In the genomic region with DNA sequence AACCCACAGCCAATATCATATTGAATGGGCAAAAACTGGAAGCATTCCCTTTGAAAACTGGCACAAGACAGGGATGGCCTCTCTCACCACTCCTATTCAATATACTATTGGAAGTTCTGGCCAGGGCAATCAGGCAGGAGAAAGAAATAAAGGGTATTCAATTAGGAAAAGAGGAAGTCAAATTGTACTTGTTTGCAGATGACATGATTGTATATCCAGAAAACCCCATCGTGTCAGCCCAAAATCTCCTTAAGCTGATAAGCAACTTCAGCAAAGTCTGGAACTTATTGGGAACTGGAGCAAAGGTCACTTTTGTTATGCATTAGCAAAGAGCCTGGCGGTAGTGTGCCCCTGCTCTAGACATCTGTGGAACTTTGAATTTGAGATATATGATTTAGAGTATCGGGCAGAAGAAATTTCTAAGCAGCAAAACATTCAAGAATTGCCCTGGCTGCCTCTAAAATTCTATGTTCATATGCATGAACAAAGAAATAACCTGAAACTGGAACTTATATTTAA, we compare ENCODE assay signal across 7 cellular contexts. TPM values are rescaled to one million over a fixed set of nuclear protein-coding genes. Genes with fewer than 3 reads are reported as not detected.
DNase-seq lines count a peak whose midpoint lies in the region; ATAC-seq, FAIRE-seq and TF ChIP-seq lines count a peak whose summit lies in the region.
"Not testable (repeated sequence)": the region's sequence is repeated elsewhere in the genome, so short reads cannot be mapped to it uniquely, and the experiment has no call there.

No MANE protein-coding gene starts in this region.

- H3K36me3 ChIP-seq in BLaER1 treated with 17β-estradiol and CSF1 and Interleukin-3, amounts not matched to agents 10 nM and 100 nM, result peaks cover 0 to 25% (median 3%) of the 10 kb centered on the region in 11 experiments; a peak in 8 of 22 replicates
- H3K36me3 ChIP-seq in HepG2 (replicated peaks in 1 of 2; ENCODE audit: control insufficient read depth in 1 of 2, insufficient read depth in 2 of 2, low read length in 2 of 2); naive thymus-derived CD4-positive, alpha-beta T cell (ENCODE audit: control insufficient read depth in 2 of 3, insufficient read depth in 3 of 3, low read length in 3 of 3); pancreas: not testable (repeated sequence)

- not testable (repeated sequence) for TF ChIP-seq RAD21 in HepG2 (CRISPR knock-in tag; IDR thresholded peaks at IDR 0.05)

- POLR2A ChIA-PET in HepG2 (lab: Yijun Ruan, JAX); naive thymus-derived CD4-positive, alpha-beta T cell (lab: Charles Lee): not testable (repeated sequence)

- not testable (repeated sequence) for ATAC-seq in activated CD8-positive, alpha-beta memory T cell treated with anti-CD3 and anti-CD28 coated beads, Interleukin-2, amount 10 ng/mL, durations not matched to agents 7 days and 5 days; HepG2; naive thymus-derived CD4-positive, alpha-beta T cell
- peak; percentile 38 to 81 (median 58) for ATAC-seq in pancreas

- 56% methylated on average over 3 of the region's 3 CpGs for WGBS in HepG2 (ENCODE audit: low lambda C conversion rate)
- 33 to 42% methylated on average over 3 of the region's 3 CpGs for WGBS in pancreas, 2 donors

- BruUV-seq in HepG2 (replicated peaks; lab: Mats Ljungman, UMichigan), result not testable (repeated sequence)

- H4K20me1 ChIP-seq in BLaER1 treated with 17β-estradiol and CSF1 and Interleukin-3, amounts not matched to agents 10 nM and 100 nM; HepG2 (ENCODE audit: insufficient read depth, low read length): not testable (repeated sequence)

- H3K36me3 Mint-ChIP-seq in activated CD8-positive, alpha-beta memory T cell treated with anti-CD3 and anti-CD28 coated beads, Interleukin-2, amount 10 ng/mL, durations not matched to agents 7 days and 5 days, result peaks cover 82% of the 10 kb centered on the region
- H3K36me3 Mint-ChIP-seq in naive thymus-derived CD4-positive, alpha-beta T cell, result peaks cover 37 to 93% (median 54%) of the 10 kb centered on the region in 5 donors

- in situ Hi-C loops in HepG2 (cut with HindIII; ENCODE audit: extremely low pct_ligation_motif_present, low pct_unique_long_range_greater_than_20kb), result not testable (repeated sequence)

- not testable (repeated sequence) for H3K9ac ChIP-seq in BLaER1 treated with 17β-estradiol and CSF1 and Interleukin-3, amounts not matched to agents 10 nM and 100 nM; HepG2 (ENCODE audit: insufficient read depth, low read depth, low read length)

- H3K27ac ChIP-seq in BLaER1 treated with 17β-estradiol and CSF1 and Interleukin-3, amounts not matched to agents 10 nM and 100 nM, result peak overlapping the region in 6 of 11 experiments; percentile 10 to 52 (median 40); a peak in 6 of 22 replicates
- not testable (repeated sequence) for H3K27ac ChIP-seq in HepG2 (ENCODE audit: extremely low read length, insufficient read depth, low read length); naive thymus-derived CD4-positive, alpha-beta T cell (ENCODE audit: low read depth, low read length)
- H3K27ac ChIP-seq in pancreas, result peak overlapping the region in 1 of 4 donors; percentile 52

- not testable (repeated sequence) for TF ChIP-seq EP300 in HepG2 (IDR thresholded peaks at IDR 0.05; ENCODE audit: low read depth in 2 of 2, low read length in 2 of 2); HepG2 (CRISPR knock-in tag; IDR thresholded peaks at IDR 0.05; ENCODE audit: borderline replicate concordance)

- H3K4me1 ChIP-seq in BLaER1 treated with 17β-estradiol and CSF1 and Interleukin-3, amounts not matched to agents 10 nM and 100 nM, result peaks cover 7 to 41% (median 25%) of the 10 kb centered on the region in 10 experiments
- peaks cover 24% of the 10 kb centered on the region for H3K4me1 ChIP-seq in HepG2 (ENCODE audit: insufficient read depth, low read length)
- peaks cover 32 to 33% of the 10 kb centered on the region in 2 donors for H3K4me1 ChIP-seq in naive thymus-derived CD4-positive, alpha-beta T cell (ENCODE audit: control insufficient read depth in 2 of 2, insufficient read depth in 2 of 2, low read length in 2 of 2)
- H3K4me1 ChIP-seq in pancreas, result not testable (repeated sequence)

- H3K27ac Mint-ChIP-seq in activated CD8-positive, alpha-beta memory T cell treated with anti-CD3 and anti-CD28 coated beads, Interleukin-2, amount 10 ng/mL, durations not matched to agents 7 days and 5 days, result peak overlapping the region; percentile 19
- peak overlapping the region in 7 of 9 donors; percentile 22 to 78 (median 62) for H3K27ac Mint-ChIP-seq in naive thymus-derived CD4-positive, alpha-beta T cell

- not testable (repeated sequence) for TF ChIP-seq POLR2A in HepG2 (IDR thresholded peaks at IDR 0.05; ENCODE audit: insufficient read depth in 1 of 2, low read depth in 2 of 2, low read length in 2 of 2)

- CTCF ChIA-PET in activated CD8-positive, alpha-beta memory T cell treated with anti-CD3 and anti-CD28 coated beads, Interleukin-2, amount 10 ng/mL, durations not matched to agents 7 days and 5 days (lab: Charles Lee); HepG2 (lab: Yijun Ruan, JAX; ENCODE audit: low intra/inter-chr PET ratio, low total read pairs); naive thymus-derived CD4-positive, alpha-beta T cell (lab: Charles Lee): not testable (repeated sequence)

- FAIRE-seq in HepG2 (lab: Jason Lieb, UNC); pancreas (lab: Jason Lieb, UNC): not testable (repeated sequence)

- peaks cover 44% of the 10 kb centered on the region for H3K4me1 Mint-ChIP-seq in activated CD8-positive, alpha-beta memory T cell treated with anti-CD3 and anti-CD28 coated beads, Interleukin-2, amount 10 ng/mL, durations not matched to agents 7 days and 5 days
- H3K4me1 Mint-ChIP-seq in naive thymus-derived CD4-positive, alpha-beta T cell, result peaks cover 29 to 68% (median 58%) of the 10 kb centered on the region in 7 donors

- H3K4me2 ChIP-seq in BLaER1 treated with 17β-estradiol and CSF1 and Interleukin-3, amounts not matched to agents 10 nM and 100 nM, result peak overlapping the region in 4 of 11 experiments; percentile 15 to 82 (median 66); a peak in 6 of 22 replicates
- not testable (repeated sequence) for H3K4me2 ChIP-seq in HepG2 (ENCODE audit: low read depth, low read length)

- not testable (repeated sequence) for H3K79me2 ChIP-seq in HepG2 (ENCODE audit: insufficient read depth, low read length)

- peaks cover 16 to 62% (median 41%) of the 10 kb centered on the region in 11 experiments; a peak in 21 of 22 replicates for H3K9me3 ChIP-seq in BLaER1 treated with 17β-estradiol and CSF1 and Interleukin-3, amounts not matched to agents 10 nM and 100 nM (replicated peaks in 1 of 11)
- H3K9me3 ChIP-seq in HepG2 (ENCODE audit: low read length); pancreas: not testable (repeated sequence)
- H3K9me3 ChIP-seq in naive thymus-derived CD4-positive, alpha-beta T cell (ENCODE audit: control insufficient read depth in 2 of 3, low read length in 3 of 3), result peaks cover 0 to 15% (median 4%) of the 10 kb centered on the region in 3 experiments

- TF ChIP-seq CTCF in fibroblast of villous mesenchyme (IDR thresholded peaks at IDR 0.05; ENCODE audit: insufficient read depth, low read depth, low read length); HepG2 (CRISPR knock-in tag; IDR thresholded peaks at IDR 0.05); pancreas (IDR thresholded peaks at IDR 0.05): not testable (repeated sequence)

- peaks cover 30% of the 10 kb centered on the region for H3K9me3 Mint-ChIP-seq in activated CD8-positive, alpha-beta memory T cell treated with anti-CD3 and anti-CD28 coated beads, Interleukin-2, amount 10 ng/mL, durations not matched to agents 7 days and 5 days (ENCODE audit: low read depth)
- peaks cover 16 to 78% (median 45%) of the 10 kb centered on the region in 11 donors for H3K9me3 Mint-ChIP-seq in naive thymus-derived CD4-positive, alpha-beta T cell

- not testable (repeated sequence) for H2AFZ ChIP-seq in HepG2 (ENCODE audit: low read length)

- DNase-seq in OCI-M1 (lab: John Stamatoyannopoulos, UW) (peak; percentile 28), fibroblast of villous mesenchyme (ENCODE audit: low read depth) (peak; percentile 27)
- not testable (repeated sequence) for DNase-seq in activated CD8-positive, alpha-beta memory T cell treated with anti-CD3 and anti-CD28 coated beads, Interleukin-2, amount 10 ng/mL, durations not matched to agents 7 days and 5 days; HepG2 (ENCODE audit: low spot score); naive thymus-derived CD4-positive, alpha-beta T cell; pancreas

- intact Hi-C loops in HepG2 (cut with micrococcal nuclease; ENCODE audit: unreplicated experiment); naive thymus-derived CD4-positive, alpha-beta T cell (cut with micrococcal nuclease); pancreas (cut with DNase I): not testable (repeated sequence)

- H3K27me3 Mint-ChIP-seq in activated CD8-positive, alpha-beta memory T cell treated with anti-CD3 and anti-CD28 coated beads, Interleukin-2, amount 10 ng/mL, durations not matched to agents 7 days and 5 days; naive thymus-derived CD4-positive, alpha-beta T cell: not testable (repeated sequence)

- not testable (repeated sequence) for H3K4me3 Mint-ChIP-seq in activated CD8-positive, alpha-beta memory T cell treated with anti-CD3 and anti-CD28 coated beads, Interleukin-2, amount 10 ng/mL, durations not matched to agents 7 days and 5 days; naive thymus-derived CD4-positive, alpha-beta T cell

- not testable (repeated sequence) for H3K27me3 ChIP-seq in BLaER1 treated with 17β-estradiol and CSF1 and Interleukin-3, amounts not matched to agents 10 nM and 100 nM; HepG2 (ENCODE audit: control insufficient read depth in 1 of 2, insufficient read depth in 2 of 2, low read length in 2 of 2); naive thymus-derived CD4-positive, alpha-beta T cell (ENCODE audit: control insufficient read depth in 2 of 2, insufficient read depth in 2 of 2, low read length in 2 of 2); pancreas

- H3K4me3 ChIP-seq in BLaER1 treated with 17β-estradiol and CSF1 and Interleukin-3, amounts not matched to agents 10 nM and 100 nM; fibroblast of villous mesenchyme (ENCODE audit: low read depth, low read length); HepG2 (replicated peaks in 1 of 3; ENCODE audit: insufficient read depth in 1 of 3, low read depth in 2 of 3, low read length in 3 of 3); naive thymus-derived CD4-positive, alpha-beta T cell (ENCODE audit: low read length); pancreas: not testable (repeated sequence)

RNA-seq across cellular contexts. Expression of a gene that starts 53.4 kb away (rescaled TPM):
- 100 to 1,000 TPM; 222 to 268 TPM for total RNA-seq in activated CD8-positive, alpha-beta memory T cell treated with anti-CD3 and anti-CD28 coated beads, Interleukin-2, amount 10 ng/mL, durations not matched to agents 7 days and 5 days
- 145 and 148 TPM in 2 replicates for total RNA-seq in fibroblast of villous mesenchyme
- total RNA-seq in HepG2 (2016; rRNA removed; fragmentation: Illumina TruSeq; extraction: Trizol), result 229 and 297 TPM in 2 replicates
- 86.1 and 98.3 TPM in 2 replicates for total RNA-seq in HepG2 (2016; cell fraction: cytosol; rRNA removed; fragmentation: Illumina TruSeq; extraction: Trizol; ENCODE audit: low read depth)
- 235 and 298 TPM in 2 replicates for total RNA-seq in HepG2 (2016; cell fraction: insoluble cytoplasmic fraction; rRNA removed; fragmentation: Illumina TruSeq; extraction: Trizol)
- total RNA-seq in HepG2 (2016; cell fraction: membrane; rRNA removed; fragmentation: Illumina TruSeq; extraction: Trizol), result 151 and 152 TPM in 2 replicates
- total RNA-seq in HepG2 (2016; cell fraction: nucleus; rRNA removed; fragmentation: Illumina TruSeq; extraction: Trizol), result 206 and 228 TPM in 2 replicates
- 147 and 188 TPM in 2 replicates for polyA plus RNA-seq in HepG2 (2011; rRNA removed)
- 93.4 and 123 TPM in 2 replicates for polyA plus RNA-seq in HepG2 (2011; cell fraction: cytosol; rRNA removed)
- polyA plus RNA-seq in HepG2 (2011; cell fraction: nucleus; rRNA removed), result 205 and 235 TPM in 2 replicates
- 150 and 164 TPM in 2 replicates for polyA plus RNA-seq in HepG2 (2012)
- 104 and 115 TPM in 2 replicates for polyA plus RNA-seq in HepG2 (2016; cell fraction: cytosol; fragmentation: Illumina TruSeq; extraction: Trizol; ENCODE audit: low read depth)
- polyA plus RNA-seq in HepG2 (2016; cell fraction: insoluble cytoplasmic fraction; fragmentation: Illumina TruSeq; extraction: Trizol; ENCODE audit: low read depth), result 277 and 286 TPM in 2 replicates
- 132 and 150 TPM in 2 replicates for polyA plus RNA-seq in HepG2 (2016; cell fraction: membrane; fragmentation: Illumina TruSeq; extraction: Trizol; ENCODE audit: low read depth)
- 379 and 390 TPM in 2 replicates for polyA plus RNA-seq in HepG2 (2016; cell fraction: nucleus; fragmentation: Illumina TruSeq; extraction: Trizol; ENCODE audit: insufficient read depth, low read depth)
- polyA minus RNA-seq in HepG2 (2011; rRNA and poly(A)+ RNA removed; ENCODE audit: low replicate concordance), result 69.2 and 105 TPM in 2 replicates
- polyA minus RNA-seq in HepG2 (2011; cell fraction: cytosol; rRNA and poly(A)+ RNA removed), result 60.5 and 74.7 TPM in 2 replicates
- polyA minus RNA-seq in HepG2 (2011; cell fraction: nucleus; rRNA and poly(A)+ RNA removed), result 131 and 140 TPM in 2 replicates
- total RNA-seq in naive thymus-derived CD4-positive, alpha-beta T cell, result 100 to 1,000 TPM; 103 to 253 (median 120) TPM
- polyA plus RNA-seq in naive thymus-derived CD4-positive, alpha-beta T cell, result 100 to 1,000 TPM; 128 to 171 TPM
- 10 to 100 TPM; 26.7 to 66.8 (median 46.1) TPM for total RNA-seq in pancreas
- polyA plus RNA-seq in pancreas, result 100 to 1,000 TPM in 1 of 2 donors, 10 to 100 TPM in 1; 92.2 to 115 TPM
